8 cellular contexts compared by ENCODE assay signal in the genomic region with DNA sequence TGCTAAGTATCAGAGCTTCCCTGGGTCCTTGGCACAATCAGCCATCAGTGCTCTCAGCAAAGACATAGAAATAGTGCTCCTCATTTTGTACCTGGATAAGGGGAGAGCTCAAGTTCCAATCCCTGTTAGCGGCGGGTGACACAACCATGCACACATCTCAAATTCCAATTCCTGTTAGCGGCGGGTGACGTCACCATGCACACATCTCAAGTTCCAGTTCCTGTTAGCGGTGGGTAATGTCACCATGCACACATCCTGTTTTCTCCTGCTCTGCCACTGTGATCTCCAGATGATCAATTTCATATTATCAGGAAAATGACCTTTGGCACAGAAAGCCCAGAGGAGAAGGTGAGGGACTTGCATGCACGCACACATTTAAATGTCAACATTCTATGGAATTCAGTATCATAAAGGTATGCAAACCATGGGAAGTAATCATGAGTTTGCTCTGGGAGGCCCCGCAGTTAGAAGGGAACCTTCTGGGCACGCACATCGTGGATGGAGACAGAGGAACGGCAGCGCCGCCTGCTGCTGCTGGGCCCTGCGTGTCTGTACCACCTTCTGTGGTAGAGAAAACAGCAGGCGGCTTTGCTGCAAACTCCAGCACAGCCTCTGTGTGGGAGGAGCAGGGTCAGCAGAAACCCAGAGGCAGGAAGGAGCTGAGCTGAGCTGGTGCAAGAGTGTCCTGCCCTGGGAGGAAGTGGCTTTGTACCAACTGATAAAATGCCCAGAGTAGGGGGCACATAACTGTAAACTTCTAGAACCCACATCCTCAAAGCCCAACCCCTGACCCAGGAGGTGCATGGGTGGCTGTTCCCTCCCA.
DNase-seq lines count a peak whose midpoint lies in the region; ATAC-seq and TF ChIP-seq lines count a peak whose summit lies in the region.

No MANE protein-coding gene starts in this region.

- H3K4me3 Mint-ChIP-seq in activated T-cell treated with anti-CD3 and anti-CD28 coated beads, Interleukin-2, amount 50 U/mL, for 24 hours, result peak overlapping the region; percentile 76
- H3K4me3 Mint-ChIP-seq in nephron, result peak overlapping the region in 2 of 3 experiments; percentile 21 to 35

- H3K36me3 Mint-ChIP-seq in activated T-cell treated with anti-CD3 and anti-CD28 coated beads, Interleukin-2, amount 50 U/mL, for 24 hours (ENCODE audit: low read depth), result peaks cover 32% of the 10 kb centered on the region
- H3K36me3 Mint-ChIP-seq in nephron (ENCODE audit: low read depth), result no peaks in the 10 kb centered on the region

- intact Hi-C loops in esophagus muscularis mucosa (cut with DNase I), result loop anchor here (10.0 kb wide), 1 partner anchor 50 kb away; no protein-coding TSS in a partner anchor

- peak overlapping the region; percentile 92 for H3K27ac Mint-ChIP-seq in activated T-cell treated with anti-CD3 and anti-CD28 coated beads, Interleukin-2, amount 50 U/mL, for 24 hours
- peak overlapping the region; percentile 36 to 72 (median 38) for H3K27ac Mint-ChIP-seq in nephron

- peaks cover 2% of the 10 kb centered on the region for H3K36me3 ChIP-seq in OCI-LY3 (replicated peaks; ENCODE audit: low read depth, low read length)
- H3K36me3 ChIP-seq in esophagus muscularis mucosa, result no peaks in the 10 kb centered on the region

- ATAC-seq in HG03439 (IDR thresholded peaks at IDR 0.05; ENCODE audit: unreplicated experiment), result peak; percentile 90
- ATAC-seq in stimulated activated naive CD8-positive, alpha-beta T cell treated with anti-CD3 and anti-CD28 coated beads, Interleukin-15, Interleukin-2, amounts not matched to agents 100 U/mL and 50 U/mL, for 24 hours, result peak; percentile 88

- no peak overlapping the region for H2AFZ ChIP-seq in OCI-LY3 (ENCODE audit: low read depth, low read length)

- H3K27me3 Mint-ChIP-seq in activated T-cell treated with anti-CD3 and anti-CD28 coated beads, Interleukin-2, amount 50 U/mL, for 24 hours, result no peaks in the 10 kb centered on the region
- peaks cover 3% of the 10 kb centered on the region for H3K27me3 Mint-ChIP-seq in nephron (ENCODE audit: low read depth)

- H3K4me3 ChIP-seq in OCI-LY3 (ENCODE audit: low read length), result peak overlapping the region; percentile 66
- H3K4me3 ChIP-seq in esophagus muscularis mucosa, result no peak overlapping the region

- peak overlapping the region; percentile 31 for H3K9ac ChIP-seq in OCI-LY3 (ENCODE audit: low read length)

- peak overlapping the region; percentile 82 for H3K4me2 ChIP-seq in OCI-LY3 (ENCODE audit: low read length)

- H3K4me1 ChIP-seq in OCI-LY3 (ENCODE audit: low read length) (peaks cover 50% of the 10 kb centered on the region), esophagus muscularis mucosa (peaks cover 38 to 73% (median 53%) of the 10 kb centered on the region in 4 donors)

- peaks cover 78% of the 10 kb centered on the region for H3K4me1 Mint-ChIP-seq in activated T-cell treated with anti-CD3 and anti-CD28 coated beads, Interleukin-2, amount 50 U/mL, for 24 hours (ENCODE audit: low read depth)
- peaks cover 46% of the 10 kb centered on the region for H3K4me1 Mint-ChIP-seq in nephron

- WGBS in esophagus muscularis mucosa, result 46% methylated on average over 15 of the region's 15 CpGs

- H3K9me3 Mint-ChIP-seq in activated T-cell treated with anti-CD3 and anti-CD28 coated beads, Interleukin-2, amount 50 U/mL, for 24 hours, result no peaks in the 10 kb centered on the region
- H3K9me3 Mint-ChIP-seq in nephron, result no peaks in the 10 kb centered on the region

- TF ChIP-seq CTCF in OCI-LY3 (IDR thresholded peaks at IDR 0.05; ENCODE audit: low read depth, low read length) (peak; percentile 89), esophagus muscularis mucosa (IDR thresholded peaks at IDR 0.05) (peak; percentile 24 to 46 (median 40)), nephron (IDR thresholded peaks at IDR 0.05; ENCODE audit: unreplicated experiment in 3 of 3) (peak; percentile 60 to 79 (median 70))

- no peak for TF ChIP-seq POLR2A in esophagus muscularis mucosa (IDR thresholded peaks at IDR 0.05; ENCODE audit: low read depth)

- peaks cover 16% of the 10 kb centered on the region for H4K20me1 ChIP-seq in OCI-LY3 (ENCODE audit: insufficient read depth, low read length)

- no peaks in the 10 kb centered on the region for H3K9me3 ChIP-seq in OCI-LY3 (ENCODE audit: insufficient read depth, low read length)
- H3K9me3 ChIP-seq in esophagus muscularis mucosa, result no peaks in the 10 kb centered on the region

- TF ChIP-seq EP300 in esophagus muscularis mucosa (IDR thresholded peaks at IDR 0.05), result no peak

- H3K79me2 ChIP-seq in OCI-LY3 (ENCODE audit: low read length), result peaks cover 8% of the 10 kb centered on the region; the same call in 1 of the 2 replicates

- no peaks in the 10 kb centered on the region for H3K27me3 ChIP-seq in OCI-LY3 (ENCODE audit: low read depth, low read length)
- H3K27me3 ChIP-seq in esophagus muscularis mucosa, result no peaks in the 10 kb centered on the region

- H3K27ac ChIP-seq in OCI-LY3 (ENCODE audit: low read length), result peak overlapping the region; percentile 63
- peak overlapping the region; percentile 55 to 73 (median 70) for H3K27ac ChIP-seq in esophagus muscularis mucosa (replicated peaks in 1 of 4)

- peak in 12 of 14 donors; percentile 7 to 86 (median 82) for DNase-seq in C1 segment of cervical spinal cord (lab: John Stamatoyannopoulos, UW)
- DNase-seq in GM19240 (ENCODE audit: insufficient read length, low spot score), result peak; percentile 85
- peak; percentile 80 for DNase-seq in activated T-cell treated with anti-CD3 and anti-CD28 coated beads, Interleukin-2, amount 50 U/mL, for 24 hours
- DNase-seq in esophagus muscularis mucosa (ENCODE audit: extremely low spot score), result no peak
- peak; percentile 82 for DNase-seq in stimulated activated naive CD8-positive, alpha-beta T cell treated with anti-CD3 and anti-CD28 coated beads, Interleukin-15, Interleukin-2, amounts not matched to agents 100 U/mL and 50 U/mL, for 24 hours
